28 cellular contexts compared by ENCODE assay signal in genomic region chr3:127670229-127670559, GRCh38. TPM values are rescaled to one million over a fixed set of nuclear protein-coding genes. Genes with fewer than 3 reads are reported as not detected.
A peak's percentile ranks its signal among the peaks of the same experiment; 100 is the strongest.
DNase-seq lines count a peak whose midpoint lies in the region; ATAC-seq and TF ChIP-seq lines count a peak whose summit lies in the region.
"Had no signal": no experiment of that assay in that cellular context is flagged by ENCODE, and none has a peak within 500 bp of the region (broad histone marks: within the 10 kb centered on the region; RNA-seq: fewer than 3 reads in every experiment).

No MANE protein-coding gene starts in this region.

- H3K9me3 Mint-ChIP-seq in activated naive CD4-positive, alpha-beta T cell treated with anti-CD3 and anti-CD28 coated beads, Interleukin-2, amount 10 ng/mL, durations not matched to agents 7 days and 5 days, result no peaks in the 10 kb centered on the region
- no peaks in the 10 kb centered on the region for H3K9me3 Mint-ChIP-seq in CD8-positive, alpha-beta memory T cell
- H3K9me3 Mint-ChIP-seq in central memory CD8-positive, alpha-beta T cell, result no peaks in the 10 kb centered on the region
- H3K9me3 Mint-ChIP-seq in osteocyte (ENCODE audit: unreplicated experiment), result no peaks in the 10 kb centered on the region
- H3K9me3 Mint-ChIP-seq in stimulated activated memory B cell treated with anti-CD40 and anti-IgM and Interleukin-4, amounts not matched to agents 10 μg/mL and 1 μg/mL and 100 μg/mL, for 72 hours, result no peaks in the 10 kb centered on the region
- H3K9me3 Mint-ChIP-seq in activated CD8-positive, alpha-beta T cell treated with anti-CD3 and anti-CD28 coated beads, Interleukin-2, amount 10 ng/mL, durations not matched to agents 7 days and 5 days (ENCODE audit: insufficient read depth), result no peaks in the 10 kb centered on the region
- H3K9me3 Mint-ChIP-seq: activated CD4-positive, alpha-beta memory T cell treated with anti-CD3 and anti-CD28 coated beads for 36 hours; stimulated activated naive CD8-positive, alpha-beta T cell treated with anti-CD3 and anti-CD28 coated beads, Interleukin-15, Interleukin-2, amounts not matched to agents 100 ng/mL and 50 ng/mL, for 24 hours had no signal

- H3K4me1 ChIP-seq in CD8-positive, alpha-beta memory T cell (ENCODE audit: insufficient read depth, low read length), result peaks cover 16% of the 10 kb centered on the region

- DNase-seq in activated naive CD4-positive, alpha-beta T cell treated with anti-CD3 and anti-CD28 coated beads, Interleukin-2, amount 10 ng/mL, durations not matched to agents 7 days and 5 days, result no peak
- DNase-seq in activated naive CD4-positive, alpha-beta T cell treated with Interleukin-2 at 50 U/mL for 16 hours, result no peak
- no peak for DNase-seq in CD8-positive, alpha-beta memory T cell
- no peak for DNase-seq in central memory CD8-positive, alpha-beta T cell (ENCODE audit: low spot score in 2 of 2)
- DNase-seq in osteocyte (ENCODE audit: extremely low spot score, unreplicated experiment), result peak; percentile 67
- DNase-seq in activated CD8-positive, alpha-beta T cell treated with anti-CD3 and anti-CD28 coated beads, Interleukin-2, amount 10 ng/mL, durations not matched to agents 7 days and 5 days, result no peak
- DNase-seq in KG1 (lab: John Stamatoyannopoulos, UW), result no peak
- DNase-seq: activated CD4-positive, alpha-beta memory T cell treated with anti-CD3 and anti-CD28 coated beads for 36 hours; activated CD4-positive, CD25-positive, alpha-beta regulatory T cell; activated gamma-delta T cell; AML-193; brain microvascular endothelial cell; DMS 273 treated with DMSO at 0.1 percent for 48 hours; EL; gastrocnemius medialis; left colon; mammary epithelial cell; NCI-H1694; NCI-H446; RPMI8226; stimulated activated CD4-positive, alpha-beta T cell treated with anti-CD3 and anti-CD28 coated beads, Interleukin-1b, Interleukin-23, amount 100 ng/mL, for 48 hours; testis had no signal

- POLR2A ChIA-PET in CD8-positive, alpha-beta memory T cell (lab: Charles Lee), result no interaction called here
- POLR2A ChIA-PET in activated CD8-positive, alpha-beta T cell treated with anti-CD3 and anti-CD28 coated beads, Interleukin-2, amount 10 ng/mL, durations not matched to agents 7 days and 5 days (lab: Charles Lee), result interaction anchor here (0.9 kb wide), 1 partner anchor 81 kb away, joined by 3 read pairs; no protein-coding TSS in a partner anchor

- no peaks in the 10 kb centered on the region for H3K9me3 ChIP-seq in CD8-positive, alpha-beta memory T cell (ENCODE audit: low read length)
- H3K9me3 ChIP-seq: adrenal gland, gastrocnemius medialis, testis, uterus had no signal

- CTCF ChIA-PET in activated naive CD4-positive, alpha-beta T cell treated with anti-CD3 and anti-CD28 coated beads, Interleukin-2, amount 10 ng/mL, durations not matched to agents 7 days and 5 days (lab: Charles Lee), result no interaction called here
- CTCF ChIA-PET in CD8-positive, alpha-beta memory T cell (lab: Charles Lee), result no interaction called here
- CTCF ChIA-PET in activated CD8-positive, alpha-beta T cell treated with anti-CD3 and anti-CD28 coated beads, Interleukin-2, amount 10 ng/mL, durations not matched to agents 7 days and 5 days (lab: Charles Lee), result interaction anchor here (1.5 kb wide), 1 partner anchor 72 kb away, joined by 4 read pairs; the partner anchor contains the start of gene MCM2

- no peaks in the 10 kb centered on the region for H3K27me3 ChIP-seq in CD8-positive, alpha-beta memory T cell (ENCODE audit: insufficient read depth, low read length, poor library complexity, severe bottlenecking)
- H3K27me3 ChIP-seq: adrenal gland, brain microvascular endothelial cell, gastrocnemius medialis, testis, uterus had no signal

- ATAC-seq in central memory CD8-positive, alpha-beta T cell (replicated peaks; ENCODE audit: extremely low read depth, poor library complexity, severe bottlenecking), result no peak
- no peak for ATAC-seq in stimulated activated memory B cell treated with anti-CD40 and anti-IgM and Interleukin-4, amounts not matched to agents 10 μg/mL and 1 μg/mL and 100 μg/mL, for 72 hours
- ATAC-seq in activated CD8-positive, alpha-beta T cell treated with anti-CD3 and anti-CD28 coated beads, Interleukin-2, amount 10 ng/mL, durations not matched to agents 7 days and 5 days, result no peak
- ATAC-seq: gastrocnemius medialis, HCT116, left colon, right cardiac atrium had no signal

- peaks cover 25% of the 10 kb centered on the region for H3K4me1 Mint-ChIP-seq in activated naive CD4-positive, alpha-beta T cell treated with anti-CD3 and anti-CD28 coated beads, Interleukin-2, amount 10 ng/mL, durations not matched to agents 7 days and 5 days
- peaks cover 19 to 28% (median 20%) of the 10 kb centered on the region in 3 donors for H3K4me1 Mint-ChIP-seq in CD8-positive, alpha-beta memory T cell
- peaks cover 26% of the 10 kb centered on the region for H3K4me1 Mint-ChIP-seq in central memory CD8-positive, alpha-beta T cell
- H3K4me1 Mint-ChIP-seq in osteocyte (ENCODE audit: unreplicated experiment), result peaks cover 27% of the 10 kb centered on the region
- peaks cover 37% of the 10 kb centered on the region for H3K4me1 Mint-ChIP-seq in stimulated activated memory B cell treated with anti-CD40 and anti-IgM and Interleukin-4, amounts not matched to agents 10 μg/mL and 1 μg/mL and 100 μg/mL, for 72 hours
- H3K4me1 Mint-ChIP-seq in activated CD8-positive, alpha-beta T cell treated with anti-CD3 and anti-CD28 coated beads, Interleukin-2, amount 10 ng/mL, durations not matched to agents 7 days and 5 days (ENCODE audit: low read depth), result peaks cover 29% of the 10 kb centered on the region

- peak overlapping the region; percentile 92 for H3K4me3 Mint-ChIP-seq in activated naive CD4-positive, alpha-beta T cell treated with anti-CD3 and anti-CD28 coated beads, Interleukin-2, amount 10 ng/mL, durations not matched to agents 7 days and 5 days
- H3K4me3 Mint-ChIP-seq in CD8-positive, alpha-beta memory T cell, result peak overlapping the region in 4 of 7 donors; percentile 26 to 71 (median 66)
- peak overlapping the region; percentile 96 for H3K4me3 Mint-ChIP-seq in central memory CD8-positive, alpha-beta T cell
- H3K4me3 Mint-ChIP-seq in osteocyte (ENCODE audit: unreplicated experiment), result no peak overlapping the region
- no peak overlapping the region for H3K4me3 Mint-ChIP-seq in stimulated activated memory B cell treated with anti-CD40 and anti-IgM and Interleukin-4, amounts not matched to agents 10 μg/mL and 1 μg/mL and 100 μg/mL, for 72 hours
- no peak overlapping the region for H3K4me3 Mint-ChIP-seq in activated CD8-positive, alpha-beta T cell treated with anti-CD3 and anti-CD28 coated beads, Interleukin-2, amount 10 ng/mL, durations not matched to agents 7 days and 5 days

- no peak overlapping the region for H3K27ac ChIP-seq in CD8-positive, alpha-beta memory T cell (ENCODE audit: low read depth, low read length)
- H3K27ac ChIP-seq: adrenal gland, brain microvascular endothelial cell, gastrocnemius medialis, testis, uterus had no signal

- peaks cover 2% of the 10 kb centered on the region for H3K36me3 Mint-ChIP-seq in activated naive CD4-positive, alpha-beta T cell treated with anti-CD3 and anti-CD28 coated beads, Interleukin-2, amount 10 ng/mL, durations not matched to agents 7 days and 5 days
- H3K36me3 Mint-ChIP-seq in CD8-positive, alpha-beta memory T cell, result peaks cover 0 to 12% (median 1%) of the 10 kb centered on the region in 3 donors
- peaks cover 18% of the 10 kb centered on the region for H3K36me3 Mint-ChIP-seq in central memory CD8-positive, alpha-beta T cell (ENCODE audit: insufficient read depth)
- peaks cover 3% of the 10 kb centered on the region for H3K36me3 Mint-ChIP-seq in osteocyte (ENCODE audit: unreplicated experiment)
- H3K36me3 Mint-ChIP-seq in stimulated activated memory B cell treated with anti-CD40 and anti-IgM and Interleukin-4, amounts not matched to agents 10 μg/mL and 1 μg/mL and 100 μg/mL, for 72 hours, result peaks cover 6% of the 10 kb centered on the region
- no peaks in the 10 kb centered on the region for H3K36me3 Mint-ChIP-seq in activated CD8-positive, alpha-beta T cell treated with anti-CD3 and anti-CD28 coated beads, Interleukin-2, amount 10 ng/mL, durations not matched to agents 7 days and 5 days (ENCODE audit: low read depth)
- H3K36me3 Mint-ChIP-seq: activated CD4-positive, alpha-beta memory T cell treated with anti-CD3 and anti-CD28 coated beads for 36 hours had no signal

- TF ChIP-seq CTCF in osteocyte (IDR thresholded peaks at IDR 0.05), result no peak

- no peak overlapping the region for H3K4me3 ChIP-seq in CD8-positive, alpha-beta memory T cell (ENCODE audit: low read length)
- H3K4me3 ChIP-seq: adrenal gland, gastrocnemius medialis, testis, uterus had no signal

- H3K27me3 Mint-ChIP-seq in activated naive CD4-positive, alpha-beta T cell treated with anti-CD3 and anti-CD28 coated beads, Interleukin-2, amount 10 ng/mL, durations not matched to agents 7 days and 5 days, result peaks cover 10% of the 10 kb centered on the region
- peaks cover 0 to 2% of the 10 kb centered on the region in 2 donors for H3K27me3 Mint-ChIP-seq in CD8-positive, alpha-beta memory T cell
- H3K27me3 Mint-ChIP-seq in central memory CD8-positive, alpha-beta T cell, result no peaks in the 10 kb centered on the region
- H3K27me3 Mint-ChIP-seq in osteocyte (ENCODE audit: unreplicated experiment), result no peaks in the 10 kb centered on the region
- H3K27me3 Mint-ChIP-seq in stimulated activated memory B cell treated with anti-CD40 and anti-IgM and Interleukin-4, amounts not matched to agents 10 μg/mL and 1 μg/mL and 100 μg/mL, for 72 hours, result no peaks in the 10 kb centered on the region
- peaks cover 3% of the 10 kb centered on the region for H3K27me3 Mint-ChIP-seq in activated CD8-positive, alpha-beta T cell treated with anti-CD3 and anti-CD28 coated beads, Interleukin-2, amount 10 ng/mL, durations not matched to agents 7 days and 5 days (ENCODE audit: low read depth)
- H3K27me3 Mint-ChIP-seq: activated CD4-positive, alpha-beta memory T cell treated with anti-CD3 and anti-CD28 coated beads for 36 hours; stimulated activated naive CD8-positive, alpha-beta T cell treated with anti-CD3 and anti-CD28 coated beads, Interleukin-15, Interleukin-2, amounts not matched to agents 100 ng/mL and 50 ng/mL, for 24 hours had no signal

- no peak overlapping the region for H3K27ac Mint-ChIP-seq in activated naive CD4-positive, alpha-beta T cell treated with anti-CD3 and anti-CD28 coated beads, Interleukin-2, amount 10 ng/mL, durations not matched to agents 7 days and 5 days
- peak overlapping the region in 3 of 8 donors; percentile 29 to 63 (median 38) for H3K27ac Mint-ChIP-seq in CD8-positive, alpha-beta memory T cell
- H3K27ac Mint-ChIP-seq in central memory CD8-positive, alpha-beta T cell (ENCODE audit: low read depth), result no peak overlapping the region
- H3K27ac Mint-ChIP-seq in osteocyte (ENCODE audit: unreplicated experiment), result no peak overlapping the region
- H3K27ac Mint-ChIP-seq in stimulated activated memory B cell treated with anti-CD40 and anti-IgM and Interleukin-4, amounts not matched to agents 10 μg/mL and 1 μg/mL and 100 μg/mL, for 72 hours, result no peak overlapping the region
- no peak overlapping the region for H3K27ac Mint-ChIP-seq in activated CD8-positive, alpha-beta T cell treated with anti-CD3 and anti-CD28 coated beads, Interleukin-2, amount 10 ng/mL, durations not matched to agents 7 days and 5 days
- H3K27ac Mint-ChIP-seq: stimulated activated naive CD8-positive, alpha-beta T cell treated with anti-CD3 and anti-CD28 coated beads, Interleukin-15, Interleukin-2, amounts not matched to agents 100 ng/mL and 50 ng/mL, for 24 hours had no signal

- H3K36me3 ChIP-seq in CD8-positive, alpha-beta memory T cell (ENCODE audit: insufficient read depth, low read length), result no peaks in the 10 kb centered on the region
- H3K36me3 ChIP-seq: adrenal gland, brain microvascular endothelial cell, uterus had no signal

RNA-seq across cellular contexts. Expression of gene ABTB1, which starts 2.6 kb away (rescaled TPM):
- total RNA-seq in CD8-positive, alpha-beta memory T cell, result 10 to 100 TPM; 21.7 to 23.1 TPM
- 64.0 TPM for polyA plus RNA-seq in CD8-positive, alpha-beta memory T cell
- 69.8 and 73.4 TPM in 2 replicates for total RNA-seq in osteocyte
- total RNA-seq in activated CD8-positive, alpha-beta T cell treated with anti-CD3 and anti-CD28 coated beads, Interleukin-2, amount 10 ng/mL, durations not matched to agents 7 days and 5 days, result 10 to 100 TPM; 15.6 to 16.5 TPM

RNA-seq across cellular contexts. Expression of gene PODXL2, which starts 41.2 kb away (rescaled TPM):
- 1 to 10 TPM; 1.4 to 1.7 TPM for total RNA-seq in CD8-positive, alpha-beta memory T cell
- 4.7 TPM for polyA plus RNA-seq in CD8-positive, alpha-beta memory T cell
- 5.7 and 5.9 TPM in 2 replicates for total RNA-seq in osteocyte
- 1 to 10 TPM; 1.3 to 1.7 TPM for total RNA-seq in activated CD8-positive, alpha-beta T cell treated with anti-CD3 and anti-CD28 coated beads, Interleukin-2, amount 10 ng/mL, durations not matched to agents 7 days and 5 days

Comparison
In these comparisons a context has a peak if more than half of its experiments do, and no peak if none do; other contexts are left out.
1. H3K4me3 Mint-ChIP-seq: peak in activated naive CD4-positive, alpha-beta T cell treated with anti-CD3 and anti-CD28 coated beads, Interleukin-2, amount 10 ng/mL, durations not matched to agents 7 days and 5 days (single experiment), CD8-positive, alpha-beta memory T cell (4 of 7) and central memory CD8-positive, alpha-beta T cell (single experiment); none in osteocyte (single experiment), stimulated activated memory B cell treated with anti-CD40 and anti-IgM and Interleukin-4, amounts not matched to agents 10 μg/mL and 1 μg/mL and 100 μg/mL, for 72 hours (single experiment) and activated CD8-positive, alpha-beta T cell treated with anti-CD3 and anti-CD28 coated beads, Interleukin-2, amount 10 ng/mL, durations not matched to agents 7 days and 5 days (single experiment).